ENCODE assay signal across 8 cellular contexts in the genomic region with DNA sequence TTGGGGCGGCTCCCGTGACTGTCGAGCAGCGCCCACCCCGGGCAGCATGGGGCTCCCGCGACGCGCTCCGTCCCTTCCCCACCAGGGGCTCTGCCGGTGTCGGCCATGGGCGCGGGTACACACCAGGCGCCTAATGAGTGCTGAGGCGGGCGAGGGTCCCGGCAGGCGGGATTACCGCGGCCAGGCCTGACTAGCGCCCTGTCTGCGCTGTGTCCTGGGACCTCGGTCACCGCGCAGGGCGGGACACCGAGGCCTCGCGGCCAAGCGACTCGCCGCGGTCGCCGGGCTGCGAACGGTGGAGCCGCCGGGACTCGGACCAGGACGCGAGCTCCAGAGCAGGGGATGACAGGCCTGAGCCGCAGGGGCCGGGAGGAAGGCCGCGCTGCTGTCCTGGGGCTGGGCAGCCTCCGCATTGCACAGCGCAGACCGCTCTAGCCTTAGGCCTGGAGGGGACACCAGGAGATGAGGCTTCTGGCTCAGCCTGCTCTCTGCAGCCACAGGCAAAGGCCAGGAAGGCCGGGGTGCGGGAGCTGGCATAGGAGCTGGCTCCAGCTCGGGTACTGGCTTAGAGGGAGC. TPM values are rescaled to one million over a fixed set of nuclear protein-coding genes. Genes with fewer than 3 reads are reported as not detected.
DNase-seq lines count a peak whose midpoint lies in the region; ATAC-seq and TF ChIP-seq lines count a peak whose summit lies in the region.

No MANE protein-coding gene starts in this region.

- peaks cover 40% of the 10 kb centered on the region for H3K4me1 Mint-ChIP-seq in activated CD8-positive, alpha-beta T cell treated with anti-CD3 and anti-CD28 coated beads, Interleukin-2, amount 10 ng/mL, durations not matched to agents 7 days and 5 days (ENCODE audit: low read depth)
- H3K4me1 Mint-ChIP-seq in progenitor cell of endocrine pancreas (ENCODE audit: low read depth) = peaks cover 21% of the 10 kb centered on the region

- H3K27me3 ChIP-seq in heart left ventricle = no peaks in the 10 kb centered on the region

- no peaks in the 10 kb centered on the region for H3K9me3 Mint-ChIP-seq in activated CD8-positive, alpha-beta T cell treated with anti-CD3 and anti-CD28 coated beads, Interleukin-2, amount 10 ng/mL, durations not matched to agents 7 days and 5 days (ENCODE audit: insufficient read depth)
- H3K9me3 Mint-ChIP-seq in progenitor cell of endocrine pancreas (ENCODE audit: low read depth) = no peaks in the 10 kb centered on the region

- peaks cover 35% of the 10 kb centered on the region for H3K36me3 Mint-ChIP-seq in activated CD8-positive, alpha-beta T cell treated with anti-CD3 and anti-CD28 coated beads, Interleukin-2, amount 10 ng/mL, durations not matched to agents 7 days and 5 days (ENCODE audit: low read depth)
- H3K36me3 Mint-ChIP-seq in progenitor cell of endocrine pancreas (ENCODE audit: insufficient read depth) = peaks cover 10% of the 10 kb centered on the region

- H3K27ac ChIP-seq in heart left ventricle = peak overlapping the region; percentile 3 to 89 (median 81)

- H3K27me3 Mint-ChIP-seq in activated CD8-positive, alpha-beta T cell treated with anti-CD3 and anti-CD28 coated beads, Interleukin-2, amount 10 ng/mL, durations not matched to agents 7 days and 5 days (ENCODE audit: low read depth) = no peaks in the 10 kb centered on the region
- H3K27me3 Mint-ChIP-seq in progenitor cell of endocrine pancreas = peaks cover 17% of the 10 kb centered on the region

- intact Hi-C loops in heart left ventricle (cut with DNase I) = loop anchor here in 3 of 10 donors (5.0 kb wide), 1 partner anchor 41 kb away; the partner anchor contains the start of gene AGPAT2 (in 3 of the 3)

- ATAC-seq in GM18907 (IDR thresholded peaks at IDR 0.05; ENCODE audit: unreplicated experiment) (peak; percentile 27), HG03280 (IDR thresholded peaks at IDR 0.05; ENCODE audit: unreplicated experiment) (peak; percentile 12), heart left ventricle (peak in 3 of 4 donors; percentile 14 to 51 (median 39)), HG03571 (IDR thresholded peaks at IDR 0.05; ENCODE audit: unreplicated experiment) (no peak)
- peak; percentile 8 for ATAC-seq in activated CD8-positive, alpha-beta T cell treated with anti-CD3 and anti-CD28 coated beads, Interleukin-2, amount 10 ng/mL, durations not matched to agents 7 days and 5 days

- peaks cover 13 to 53% (median 36%) of the 10 kb centered on the region in 12 donors for H3K4me1 ChIP-seq in heart left ventricle

- peak overlapping the region; percentile 68 to 96 (median 83) for H3K4me3 ChIP-seq in heart left ventricle

- POLR2A ChIA-PET in activated CD8-positive, alpha-beta T cell treated with anti-CD3 and anti-CD28 coated beads, Interleukin-2, amount 10 ng/mL, durations not matched to agents 7 days and 5 days (lab: Charles Lee) = interaction anchor here (0.6 to 3.3 kb wide), 24 partner anchors 10 to 272 kb away, joined by 3 to 53 read pairs (median 4); partner anchors contain the start of genes LCN10 and LCN15

- peak; percentile 76 for DNase-seq in AG20443 (ENCODE audit: low spot score)
- no peak for DNase-seq in activated CD8-positive, alpha-beta T cell treated with anti-CD3 and anti-CD28 coated beads, Interleukin-2, amount 10 ng/mL, durations not matched to agents 7 days and 5 days
- peak in 1 of 5 donors; percentile 73 for DNase-seq in heart left ventricle
- no peak for DNase-seq in progenitor cell of endocrine pancreas (ENCODE audit: low spot score, unreplicated experiment)
- DNase-seq in NCI-H1092 (lab: John Stamatoyannopoulos, UW) = no peak

- peaks cover 0 to 33% (median 32%) of the 10 kb centered on the region in 9 donors for H3K36me3 ChIP-seq in heart left ventricle

- no peak overlapping the region for H3K27ac Mint-ChIP-seq in activated CD8-positive, alpha-beta T cell treated with anti-CD3 and anti-CD28 coated beads, Interleukin-2, amount 10 ng/mL, durations not matched to agents 7 days and 5 days
- H3K27ac Mint-ChIP-seq in progenitor cell of endocrine pancreas = no peak overlapping the region

- no peaks in the 10 kb centered on the region for H3K9me3 ChIP-seq in heart left ventricle

- TF ChIP-seq POLR2A in heart left ventricle (IDR thresholded peaks at IDR 0.05) = no peak

- WGBS in heart left ventricle, 4 donors = 4 to 14% (median 5%) methylated on average over 21 to 53 of the region's 53 CpGs

- TF ChIP-seq CTCF in heart left ventricle (IDR thresholded peaks at IDR 0.05) = no peak
- TF ChIP-seq CTCF in progenitor cell of endocrine pancreas (IDR thresholded peaks at IDR 0.05; ENCODE audit: unreplicated experiment) = no peak

- CTCF ChIA-PET in activated CD8-positive, alpha-beta T cell treated with anti-CD3 and anti-CD28 coated beads, Interleukin-2, amount 10 ng/mL, durations not matched to agents 7 days and 5 days (lab: Charles Lee) = interaction anchor here (0.7 to 3.6 kb wide), 15 partner anchors 13 to 301 kb away, joined by 3 to 23 read pairs (median 5); partner anchors contain the start of genes AGPAT2 and TRAF2

- peak overlapping the region; percentile 66 for H3K4me3 Mint-ChIP-seq in activated CD8-positive, alpha-beta T cell treated with anti-CD3 and anti-CD28 coated beads, Interleukin-2, amount 10 ng/mL, durations not matched to agents 7 days and 5 days
- peak overlapping the region; percentile 64 for H3K4me3 Mint-ChIP-seq in progenitor cell of endocrine pancreas (ENCODE audit: low read depth)

RNA-seq across cellular contexts. Expression of gene LCN10, which starts 14.1 kb away (rescaled TPM):
- total RNA-seq in activated CD8-positive, alpha-beta T cell treated with anti-CD3 and anti-CD28 coated beads, Interleukin-2, amount 10 ng/mL, durations not matched to agents 7 days and 5 days = 1 to 10 TPM; 1.8 to 2.4 TPM
- total RNA-seq in heart left ventricle (10 to 100 TPM in 5 of 9 donors, 1 to 10 TPM in 2, under 1 TPM in 2; 0.50 to 21.5 (median 10.1) TPM), progenitor cell of endocrine pancreas (0.42 TPM in 1 of 2 replicates, not detected in the other)
- polyA plus RNA-seq in heart left ventricle = 10 to 100 TPM; 15.7 to 40.7 TPM

RNA-seq across cellular contexts. Expression of gene DIPK1B, which starts 16.3 kb away (rescaled TPM):
- total RNA-seq in activated CD8-positive, alpha-beta T cell treated with anti-CD3 and anti-CD28 coated beads, Interleukin-2, amount 10 ng/mL, durations not matched to agents 7 days and 5 days = under 1 TPM in 1 of 2 experiments, not detected in 1; 0.16 TPM
- total RNA-seq in heart left ventricle (10 to 100 TPM; 14.4 to 46.3 (median 19.8) TPM), progenitor cell of endocrine pancreas (51.3 and 52.9 TPM in 2 replicates)
- 10 to 100 TPM; 18.1 to 24.4 TPM for polyA plus RNA-seq in heart left ventricle

RNA-seq across cellular contexts. Expression of gene LCN6, which starts 19.7 kb away (rescaled TPM):
- total RNA-seq in activated CD8-positive, alpha-beta T cell treated with anti-CD3 and anti-CD28 coated beads, Interleukin-2, amount 10 ng/mL, durations not matched to agents 7 days and 5 days = not detected
- total RNA-seq in heart left ventricle (10 to 100 TPM in 5 of 9 donors, 1 to 10 TPM in 3, under 1 TPM in 1; 0.81 to 58.7 (median 15.8) TPM), progenitor cell of endocrine pancreas (not detected in 2 replicates)
- 100 to 1,000 TPM in 1 of 2 donors, 10 to 100 TPM in 1; 46.1 to 101 TPM for polyA plus RNA-seq in heart left ventricle

RNA-seq across cellular contexts. Expression of gene LCN8, which starts 29.4 kb away (rescaled TPM):
- total RNA-seq in activated CD8-positive, alpha-beta T cell treated with anti-CD3 and anti-CD28 coated beads, Interleukin-2, amount 10 ng/mL, durations not matched to agents 7 days and 5 days = not detected
- total RNA-seq in heart left ventricle (not detected), progenitor cell of endocrine pancreas (not detected in 2 replicates)
- not detected for polyA plus RNA-seq in heart left ventricle

RNA-seq across cellular contexts. Expression of gene LCN15, which starts 35.7 kb away (rescaled TPM):
- not detected for total RNA-seq in activated CD8-positive, alpha-beta T cell treated with anti-CD3 and anti-CD28 coated beads, Interleukin-2, amount 10 ng/mL, durations not matched to agents 7 days and 5 days
- total RNA-seq in heart left ventricle = 1 to 10 TPM in 3 of 9 donors, under 1 TPM in 2, not detected in 4; 0.64 to 2.8 (median 1.2) TPM
- polyA plus RNA-seq in heart left ventricle = 1 to 10 TPM in 1 of 2 donors, under 1 TPM in 1; 0.65 to 2.4 TPM
- not detected in 2 replicates for total RNA-seq in progenitor cell of endocrine pancreas

Comparison
In these comparisons a context has a peak if more than half of its experiments do, and no peak if none do; other contexts are left out.
1. RNA of gene DIPK1B, which starts 16.3 kb away (total RNA-seq): 51.3 to 52.9 TPM in progenitor cell of endocrine pancreas and 14.4 to 46.3 TPM in heart left ventricle; 0.16 TPM in activated CD8-positive, alpha-beta T cell treated with anti-CD3 and anti-CD28 coated beads, Interleukin-2, amount 10 ng/mL, durations not matched to agents 7 days and 5 days; every median in the first group is over 10 times any median in the second.